In genomic region chr21:33259995-33260394, GRCh38 we compare ENCODE assay signal across 17 cellular contexts. TPM values are rescaled to one million over a fixed set of nuclear protein-coding genes. Genes with fewer than 3 reads are reported as not detected.
DNase-seq lines count a peak whose midpoint lies in the region; ATAC-seq and TF ChIP-seq lines count a peak whose summit lies in the region.
"Had no signal": no experiment of that assay in that cellular context is flagged by ENCODE, and none has a peak within 500 bp of the region (broad histone marks: within the 10 kb centered on the region; RNA-seq: fewer than 3 reads in every experiment).

No MANE protein-coding gene starts in this region.

- ATAC-seq in natural killer cell (peak; percentile 39 to 57 (median 42)), T-cell (replicated peaks in 1 of 4) (peak in 1 of 4 experiments; percentile 51), left lung (peak; percentile 17), HG03139 (IDR thresholded peaks at IDR 0.05; ENCODE audit: unreplicated experiment) (no peak), GM21526 (IDR thresholded peaks at IDR 0.05; ENCODE audit: low FRiP score, unreplicated experiment) (no peak)
- ATAC-seq in natural killer cell treated with Interleukin-12 subunit alpha and Interleukin-12 subunit beta and Interleukin-15 and Interleukin-18, amount 100 ng/mL, for 72 hours: no peak

- no peaks in the 10 kb centered on the region for H3K27me3 Mint-ChIP-seq in natural killer cell (ENCODE audit: low read depth in 2 of 2)
- no peaks in the 10 kb centered on the region for H3K27me3 Mint-ChIP-seq in natural killer cell treated with Interleukin-12 subunit alpha and Interleukin-12 subunit beta and Interleukin-15 and Interleukin-18, amount 100 ng/mL, for 72 hours
- H3K27me3 Mint-ChIP-seq in T-cell: no peaks in the 10 kb centered on the region

- intact Hi-C loops in natural killer cell (cut with micrococcal nuclease): loop anchor here (2.0 to 10.0 kb wide), 2 partner anchors 21 to 55 kb away; no protein-coding TSS in a partner anchor
- intact Hi-C loops in left lung (cut with DNase I): no loop called here

- TF ChIP-seq CTCF in natural killer cell (IDR thresholded peaks at IDR 0.05) (no peak), left lung (IDR thresholded peaks at IDR 0.05) (no peak)

- no peak overlapping the region for H3K4me3 ChIP-seq in left lung
- H3K4me3 ChIP-seq: ovary, Peyer's patch had no signal

- H3K4me1 Mint-ChIP-seq in natural killer cell (peaks cover 57 to 60% of the 10 kb centered on the region in 2 donors), T-cell (peaks cover 55 to 70% (median 63%) of the 10 kb centered on the region in 3 donors)
- peaks cover 28 to 31% of the 10 kb centered on the region in 2 donors for H3K4me1 Mint-ChIP-seq in natural killer cell treated with Interleukin-12 subunit alpha and Interleukin-12 subunit beta and Interleukin-15 and Interleukin-18, amount 100 ng/mL, for 72 hours (ENCODE audit: low read depth in 2 of 2)

- H3K36me3 ChIP-seq in left lung: peaks cover 0 to 74% of the 10 kb centered on the region in 2 donors
- H3K36me3 ChIP-seq: ovary had no signal

- H3K36me3 Mint-ChIP-seq in natural killer cell (peaks cover 12% of the 10 kb centered on the region), T-cell (peaks cover 51% of the 10 kb centered on the region)
- peaks cover 7% of the 10 kb centered on the region for H3K36me3 Mint-ChIP-seq in natural killer cell treated with Interleukin-12 subunit alpha and Interleukin-12 subunit beta and Interleukin-15 and Interleukin-18, amount 100 ng/mL, for 72 hours

- H3K9me3 Mint-ChIP-seq in natural killer cell: no peaks in the 10 kb centered on the region
- H3K9me3 Mint-ChIP-seq in natural killer cell treated with Interleukin-12 subunit alpha and Interleukin-12 subunit beta and Interleukin-15 and Interleukin-18, amount 100 ng/mL, for 72 hours: no peaks in the 10 kb centered on the region
- peaks cover 0 to 4% (median 0%) of the 10 kb centered on the region in 3 donors for H3K9me3 Mint-ChIP-seq in T-cell

- CTCF ChIA-PET in T-cell (lab: Charles Lee): interaction anchor here in 1 of 2 donors (0.7 to 1.4 kb wide), 3 partner anchors 63 to 185 kb away, joined by 3 read pairs; no protein-coding TSS in a partner anchor

- peaks cover 0 to 36% of the 10 kb centered on the region in 2 donors for H3K4me1 ChIP-seq in left lung

- POLR2A ChIA-PET in T-cell (lab: Charles Lee): no interaction called here

- peak overlapping the region in 1 of 2 donors; percentile 29 for H3K27ac ChIP-seq in left lung
- H3K27ac ChIP-seq: ovary had no signal

- DNase-seq in natural killer cell: peak; percentile 15
- DNase-seq in natural killer cell treated with Interleukin-12 subunit alpha and Interleukin-12 subunit beta and Interleukin-15 and Interleukin-18, amount 100 ng/mL, for 72 hours (ENCODE audit: low spot score): no peak
- DNase-seq in T-cell: peak in 1 of 34 experiments; percentile 23
- no peak for DNase-seq in left lung
- peak; percentile 14 for DNase-seq in superior temporal gyrus (ENCODE audit: extremely low spot score)
- no peak for DNase-seq in effector CD4-positive, alpha-beta T cell
- DNase-seq: activated CD4-positive, alpha-beta T cell treated with anti-CD3 and anti-CD28 coated beads, Interleukin-2, amount 50 U/mL, for 4 hours; effector CD8-positive, alpha-beta T cell; GOT3; mesendoderm; NCI-H146; NCI-H510A treated with DMSO at 0.1 percent for 48 hours had no signal

- H3K4me3 Mint-ChIP-seq in natural killer cell: peak overlapping the region; percentile 58
- H3K4me3 Mint-ChIP-seq in natural killer cell treated with Interleukin-12 subunit alpha and Interleukin-12 subunit beta and Interleukin-15 and Interleukin-18, amount 100 ng/mL, for 72 hours: no peak overlapping the region
- peak overlapping the region in 2 of 3 donors; percentile 17 to 39 for H3K4me3 Mint-ChIP-seq in T-cell
- H3K4me3 Mint-ChIP-seq: T-helper 1 cell treated with Interleukin-12 subunit alpha and Interleukin-12 subunit beta and Interleukin-4 antibody, amounts not matched to agents 30 μg/mL and 1 μg/mL, for 36 hours had no signal

- no peaks in the 10 kb centered on the region for H3K27me3 ChIP-seq in left lung
- H3K27me3 ChIP-seq: ovary, Peyer's patch had no signal

- H3K9me3 ChIP-seq in left lung: no peaks in the 10 kb centered on the region
- H3K9me3 ChIP-seq: ovary, Peyer's patch had no signal

- H3K27ac Mint-ChIP-seq in natural killer cell (peak overlapping the region; percentile 9 to 53), T-cell (peak overlapping the region; percentile 82 to 87)
- no peak overlapping the region for H3K27ac Mint-ChIP-seq in natural killer cell treated with Interleukin-12 subunit alpha and Interleukin-12 subunit beta and Interleukin-15 and Interleukin-18, amount 100 ng/mL, for 72 hours
- H3K27ac Mint-ChIP-seq: T-helper 1 cell treated with Interleukin-12 subunit alpha and Interleukin-12 subunit beta and Interleukin-4 antibody, amounts not matched to agents 30 μg/mL and 1 μg/mL, for 36 hours had no signal

RNA-seq across cellular contexts. Expression of gene IL10RB, which starts 6.2 kb away (rescaled TPM):
- 10 to 100 TPM; 18.4 to 27.8 (median 27.3) TPM for total RNA-seq in natural killer cell
- 10 to 100 TPM; 19.9 to 22.2 TPM for total RNA-seq in natural killer cell treated with Interleukin-12 subunit alpha and Interleukin-12 subunit beta and Interleukin-15 and Interleukin-18, amount 100 ng/mL, for 72 hours
- total RNA-seq in T-cell: 10 to 100 TPM; 19.5 to 29.6 (median 25.6) TPM
- total RNA-seq in left lung: 10 to 100 TPM; 42.3 to 48.2 TPM

RNA-seq across cellular contexts. Expression of gene IFNAR2, which starts 30.3 kb away (rescaled TPM):
- total RNA-seq in natural killer cell (100 to 1,000 TPM in 1 of 3 donors, 10 to 100 TPM in 2; 65.4 to 105 (median 70.9) TPM), T-cell (10 to 100 TPM; 43.7 to 80.1 (median 71.6) TPM), left lung (10 to 100 TPM; 46.3 to 50.1 TPM)
- total RNA-seq in natural killer cell treated with Interleukin-12 subunit alpha and Interleukin-12 subunit beta and Interleukin-15 and Interleukin-18, amount 100 ng/mL, for 72 hours: 10 to 100 TPM; 16.9 to 17.6 TPM

Comparison
In these comparisons a context has a peak if more than half of its experiments do, and no peak if none do; other contexts are left out.
1. ATAC-seq: peak in natural killer cell (3 of 3) and left lung (single experiment); none in natural killer cell treated with Interleukin-12 subunit alpha and Interleukin-12 subunit beta and Interleukin-15 and Interleukin-18, amount 100 ng/mL, for 72 hours (0 of 2), HG03139 (single experiment) and GM21526 (single experiment).
2. DNase-seq: peak in natural killer cell (single experiment) and superior temporal gyrus (single experiment); none in natural killer cell treated with Interleukin-12 subunit alpha and Interleukin-12 subunit beta and Interleukin-15 and Interleukin-18, amount 100 ng/mL, for 72 hours (single experiment), left lung (0 of 2) and effector CD4-positive, alpha-beta T cell (single experiment).
3. H3K27ac Mint-ChIP-seq: peak in natural killer cell (2 of 2) and T-cell (2 of 2); none in natural killer cell treated with Interleukin-12 subunit alpha and Interleukin-12 subunit beta and Interleukin-15 and Interleukin-18, amount 100 ng/mL, for 72 hours (0 of 2).